In the genomic region with DNA sequence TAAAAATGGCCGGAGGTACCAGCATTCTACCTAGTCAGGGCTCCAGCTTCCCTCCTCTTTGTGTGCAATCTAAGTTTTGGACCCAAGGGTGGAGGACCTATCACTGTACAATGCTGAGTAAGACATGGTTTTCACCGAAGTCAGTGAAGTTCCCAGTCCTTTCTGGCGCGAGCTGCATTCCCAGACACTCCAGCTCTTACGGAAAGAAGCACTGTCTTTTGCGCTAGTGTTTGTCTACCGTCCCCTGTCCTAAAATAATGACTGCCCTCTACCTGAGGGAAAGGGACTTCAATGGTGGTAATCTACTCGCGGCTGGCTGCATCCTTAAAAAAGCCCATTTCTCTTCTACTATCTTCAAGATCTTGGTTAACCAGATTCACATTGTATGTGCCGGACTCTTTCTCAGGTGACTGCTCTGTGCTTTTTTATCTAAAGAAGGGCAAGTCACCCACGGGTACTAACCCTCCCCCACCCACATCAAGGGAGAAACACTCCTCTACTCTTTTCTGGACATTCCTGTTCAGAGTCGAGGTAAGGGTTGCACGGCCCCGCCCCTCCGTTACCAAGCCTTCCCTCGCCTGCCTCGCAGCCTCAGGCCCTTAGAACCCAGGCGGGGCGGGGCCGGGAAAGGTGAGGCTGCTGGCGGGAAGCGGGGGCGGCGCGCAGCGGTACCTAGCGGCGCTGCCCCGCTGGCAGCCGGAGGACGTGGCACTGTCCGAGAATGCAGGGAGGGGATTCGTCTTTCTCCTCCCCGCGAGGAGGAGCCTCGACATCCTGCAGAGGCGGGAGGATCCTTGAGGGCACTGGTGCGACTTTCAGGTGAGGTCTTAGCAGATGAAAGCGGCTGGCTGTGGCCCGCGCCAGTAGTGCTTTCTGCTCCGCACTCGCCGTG, we compare ENCODE assay signal across 8 cellular contexts.
DNase-seq lines count a peak whose midpoint lies in the region; ATAC-seq and TF ChIP-seq lines count a peak whose summit lies in the region.
"Not testable (repeated sequence)": the region's sequence is repeated elsewhere in the genome, so short reads cannot be mapped to it uniquely, and the experiment has no call there.

No MANE protein-coding gene starts in this region.

- peak overlapping the region; percentile 40 to 59 (median 51) for H3K4me3 ChIP-seq in right lobe of liver

- intact Hi-C loops in right lobe of liver (cut with DNase I): not testable (repeated sequence)

- H3K27me3 ChIP-seq in right lobe of liver: not testable (repeated sequence)

- peak; percentile 53 for TF ChIP-seq POLR2A in right lobe of liver (IDR thresholded peaks at IDR 0.05)

- not testable (repeated sequence) for H3K36me3 ChIP-seq in right lobe of liver

- WGBS in right lobe of liver (ENCODE audit: insufficient coverage, low coverage, low lambda C conversion rate, missing lambda C conversion rate): 6% methylated on average over 6 of the region's 44 CpGs

- not testable (repeated sequence) for H3K4me1 ChIP-seq in right lobe of liver

- H3K27ac ChIP-seq in right lobe of liver: peak overlapping the region in 2 of 3 donors; percentile 40 to 58

- peak; percentile 88 for DNase-seq in Ammon's horn (ENCODE audit: low spot score)
- DNase-seq in NCI-H748 (lab: John Stamatoyannopoulos, UW; ENCODE audit: unreplicated experiment): peak; percentile 82
- DNase-seq in activated CD4-positive, alpha-beta T cell treated with anti-CD3 and anti-CD28 coated beads, Interleukin-2, amount 50 U/mL, for 4 hours: peak; percentile 60 to 64
- DNase-seq in dermis blood vessel endothelial cell: peak; percentile 78
- peak; percentile 76 to 88 (median 85) for DNase-seq in right lobe of liver
- DNase-seq in stimulated activated CD4-positive, alpha-beta T cell treated with anti-CD3 and anti-CD28 coated beads, Interleukin-1b, Interleukin-23, amount 100 ng/mL, for 4 hours (ENCODE audit: low read depth in 2 of 2): peak; percentile 47 to 53

- ATAC-seq in GM19463 (IDR thresholded peaks at IDR 0.05; ENCODE audit: unreplicated experiment) (peak; percentile 57), HG03520 (IDR thresholded peaks at IDR 0.05; ENCODE audit: unreplicated experiment) (peak; percentile 53), right lobe of liver (peak; percentile 80 to 93 (median 84))

- peak in 1 of 4 donors; percentile 17 for TF ChIP-seq CTCF in right lobe of liver (IDR thresholded peaks at IDR 0.05)

- H3K9me3 ChIP-seq in right lobe of liver: not testable (repeated sequence)

Comparison
In these comparisons a context has a peak if more than half of its experiments do, and no peak if none do; other contexts are left out.
1. Peak in every context shown above with its lines: DNase-seq, ATAC-seq, H3K4me3 ChIP-seq and H3K27ac ChIP-seq.